ENCODE assay signal across 10 cellular contexts in the genomic region with DNA sequence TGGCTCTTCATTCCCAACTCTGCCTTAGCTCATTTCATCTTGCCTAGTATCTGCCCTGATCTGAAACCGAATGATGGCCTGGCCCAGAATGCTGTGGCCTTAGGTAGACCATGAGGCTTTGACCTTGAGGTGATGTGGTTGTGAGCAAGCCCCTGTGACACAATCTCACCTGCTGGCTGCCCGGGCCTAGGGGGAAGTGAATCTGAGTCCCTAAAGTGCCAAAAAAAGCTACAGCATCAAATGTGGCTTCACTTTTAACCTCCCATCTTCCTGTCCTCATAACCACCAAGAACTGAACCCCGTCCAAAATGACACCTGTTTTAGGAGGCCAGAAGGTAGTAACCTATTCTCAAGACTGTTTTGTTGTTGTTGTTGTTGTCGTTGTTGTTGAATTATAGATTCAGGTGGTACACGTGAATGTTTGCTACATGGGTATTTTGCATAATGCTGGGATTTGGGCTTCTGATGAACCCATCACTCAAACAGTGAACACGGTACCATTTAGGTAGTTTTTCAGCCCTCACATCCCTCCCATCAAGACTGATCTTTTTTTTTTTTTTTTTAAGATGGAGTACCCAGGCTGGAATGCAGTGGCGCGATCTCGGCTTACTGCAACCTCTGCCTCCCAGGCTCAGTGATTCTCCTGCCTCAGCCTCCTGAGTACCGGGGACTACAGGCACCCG. TPM values are rescaled to one million over a fixed set of nuclear protein-coding genes. Genes with fewer than 3 reads are reported as not detected.
DNase-seq lines count a peak whose midpoint lies in the region; ATAC-seq and TF ChIP-seq lines count a peak whose summit lies in the region.
"Had no signal": no experiment of that assay in that cellular context is flagged by ENCODE, and none has a peak within 500 bp of the region (broad histone marks: within the 10 kb centered on the region; RNA-seq: fewer than 3 reads in every experiment).

No MANE protein-coding gene starts in this region.

- H3K4me3 Mint-ChIP-seq in T-helper 2 cell treated with Interferon-gamma antibody and Interleukin-4, amounts not matched to agents 5 μg/mL and 100 μg/mL, for 36 hours, result no peak overlapping the region
- no peak overlapping the region for H3K4me3 Mint-ChIP-seq in activated CD8-positive, alpha-beta memory T cell treated with anti-CD3 and anti-CD28 coated beads, Interleukin-2, amount 10 ng/mL, durations not matched to agents 7 days and 5 days
- H3K4me3 Mint-ChIP-seq: brain had no signal

- no peaks in the 10 kb centered on the region for H3K9me2 ChIP-seq in OCI-LY1 (ENCODE audit: low read depth, low read length)

- peak overlapping the region; percentile 29 for H3K4me2 ChIP-seq in OCI-LY1 (ENCODE audit: low read length)

- no peak for TF ChIP-seq CTCF in OCI-LY1 (IDR thresholded peaks at IDR 0.05; ENCODE audit: low read length)

- peaks cover 41% of the 10 kb centered on the region for H3K36me3 Mint-ChIP-seq in T-helper 2 cell treated with Interferon-gamma antibody and Interleukin-4, amounts not matched to agents 5 μg/mL and 100 μg/mL, for 36 hours (ENCODE audit: low read depth)
- H3K36me3 Mint-ChIP-seq in activated CD8-positive, alpha-beta memory T cell treated with anti-CD3 and anti-CD28 coated beads, Interleukin-2, amount 10 ng/mL, durations not matched to agents 7 days and 5 days, result peaks cover 45% of the 10 kb centered on the region

- H4K20me1 ChIP-seq in OCI-LY1 (ENCODE audit: insufficient read depth, low read length), result no peaks in the 10 kb centered on the region

- no peaks in the 10 kb centered on the region for H3K27me3 ChIP-seq in OCI-LY1 (ENCODE audit: insufficient read depth, low read length)

- H3K4me3 ChIP-seq in OCI-LY1 (ENCODE audit: low read depth, low read length, poor library complexity, severe bottlenecking), result no peak overlapping the region

- no peak for TF ChIP-seq POLR2A in GM18505 (IDR thresholded peaks at IDR 0.05; ENCODE audit: borderline replicate concordance, extremely low read depth, insufficient read depth, insufficient read length)

- peaks cover 6% of the 10 kb centered on the region; the same call in 1 of the 2 replicates for H3F3A ChIP-seq in OCI-LY1 (ENCODE audit: insufficient read depth, low read length)

- peaks cover 67% of the 10 kb centered on the region for H3K36me3 ChIP-seq in OCI-LY1 (ENCODE audit: insufficient read depth, low read length)

- ATAC-seq in GM18505 (IDR thresholded peaks at IDR 0.05; ENCODE audit: unreplicated experiment) (peak; percentile 96), GM21360 (IDR thresholded peaks at IDR 0.05; ENCODE audit: unreplicated experiment) (peak; percentile 94), HG03045 (IDR thresholded peaks at IDR 0.05; ENCODE audit: unreplicated experiment) (peak; percentile 96)
- ATAC-seq in activated CD8-positive, alpha-beta memory T cell treated with anti-CD3 and anti-CD28 coated beads, Interleukin-2, amount 10 ng/mL, durations not matched to agents 7 days and 5 days, result no peak

- no peak for DNase-seq in T-helper 2 cell treated with Interferon-gamma antibody and Interleukin-4, amounts not matched to agents 5 μg/mL and 100 μg/mL, for 36 hours (ENCODE audit: low spot score)
- no peak for DNase-seq in activated CD8-positive, alpha-beta memory T cell treated with anti-CD3 and anti-CD28 coated beads, Interleukin-2, amount 10 ng/mL, durations not matched to agents 7 days and 5 days
- DNase-seq in effector CD4-positive, alpha-beta T cell, result no peak
- no peak for DNase-seq in NCI-H1436 (lab: John Stamatoyannopoulos, UW)
- DNase-seq: C1 segment of cervical spinal cord had no signal

- H3K9me3 Mint-ChIP-seq in T-helper 2 cell treated with Interferon-gamma antibody and Interleukin-4, amounts not matched to agents 5 μg/mL and 100 μg/mL, for 36 hours, result no peaks in the 10 kb centered on the region
- no peaks in the 10 kb centered on the region for H3K9me3 Mint-ChIP-seq in activated CD8-positive, alpha-beta memory T cell treated with anti-CD3 and anti-CD28 coated beads, Interleukin-2, amount 10 ng/mL, durations not matched to agents 7 days and 5 days (ENCODE audit: low read depth)

- H3K27ac ChIP-seq in OCI-LY1 (ENCODE audit: low read depth, low read length, poor library complexity, severe bottlenecking), result peak overlapping the region; percentile 76

- 0 out of 2 replicates have a peak overlapping the region, but pooled peaks have one; percentile 5 for H3K9ac ChIP-seq in OCI-LY1 (ENCODE audit: low read length)

- peaks cover 43% of the 10 kb centered on the region for H3K4me1 ChIP-seq in OCI-LY1 (ENCODE audit: insufficient read depth, low read length, severe bottlenecking)

- H3K27ac Mint-ChIP-seq in T-helper 2 cell treated with Interferon-gamma antibody and Interleukin-4, amounts not matched to agents 5 μg/mL and 100 μg/mL, for 36 hours, result no peak overlapping the region
- no peak overlapping the region for H3K27ac Mint-ChIP-seq in activated CD8-positive, alpha-beta memory T cell treated with anti-CD3 and anti-CD28 coated beads, Interleukin-2, amount 10 ng/mL, durations not matched to agents 7 days and 5 days

- no peaks in the 10 kb centered on the region for H3K79me2 ChIP-seq in OCI-LY1 (ENCODE audit: insufficient read depth, low read length)

- CTCF ChIA-PET in activated CD8-positive, alpha-beta memory T cell treated with anti-CD3 and anti-CD28 coated beads, Interleukin-2, amount 10 ng/mL, durations not matched to agents 7 days and 5 days (lab: Charles Lee), result no interaction called here

- H3K4me1 Mint-ChIP-seq in T-helper 2 cell treated with Interferon-gamma antibody and Interleukin-4, amounts not matched to agents 5 μg/mL and 100 μg/mL, for 36 hours (ENCODE audit: low read depth), result peaks cover 11% of the 10 kb centered on the region
- peaks cover 16% of the 10 kb centered on the region for H3K4me1 Mint-ChIP-seq in activated CD8-positive, alpha-beta memory T cell treated with anti-CD3 and anti-CD28 coated beads, Interleukin-2, amount 10 ng/mL, durations not matched to agents 7 days and 5 days
- H3K4me1 Mint-ChIP-seq: brain had no signal

- H3K9me3 ChIP-seq in OCI-LY1 (ENCODE audit: low read length), result no peaks in the 10 kb centered on the region

- H2AFZ ChIP-seq in OCI-LY1 (ENCODE audit: low read length), result no peak overlapping the region

- no peaks in the 10 kb centered on the region for H3K27me3 Mint-ChIP-seq in T-helper 2 cell treated with Interferon-gamma antibody and Interleukin-4, amounts not matched to agents 5 μg/mL and 100 μg/mL, for 36 hours (ENCODE audit: low read depth)
- H3K27me3 Mint-ChIP-seq in activated CD8-positive, alpha-beta memory T cell treated with anti-CD3 and anti-CD28 coated beads, Interleukin-2, amount 10 ng/mL, durations not matched to agents 7 days and 5 days, result no peaks in the 10 kb centered on the region
- H3K27me3 Mint-ChIP-seq: brain had no signal

RNA-seq across cellular contexts. Expression of a gene that starts 54.6 kb away (rescaled TPM):
- total RNA-seq in activated CD8-positive, alpha-beta memory T cell treated with anti-CD3 and anti-CD28 coated beads, Interleukin-2, amount 10 ng/mL, durations not matched to agents 7 days and 5 days, result 10 to 100 TPM; 30.8 to 44.7 TPM
